1 cellular context compared by ENCODE assay signal in the genomic region with DNA sequence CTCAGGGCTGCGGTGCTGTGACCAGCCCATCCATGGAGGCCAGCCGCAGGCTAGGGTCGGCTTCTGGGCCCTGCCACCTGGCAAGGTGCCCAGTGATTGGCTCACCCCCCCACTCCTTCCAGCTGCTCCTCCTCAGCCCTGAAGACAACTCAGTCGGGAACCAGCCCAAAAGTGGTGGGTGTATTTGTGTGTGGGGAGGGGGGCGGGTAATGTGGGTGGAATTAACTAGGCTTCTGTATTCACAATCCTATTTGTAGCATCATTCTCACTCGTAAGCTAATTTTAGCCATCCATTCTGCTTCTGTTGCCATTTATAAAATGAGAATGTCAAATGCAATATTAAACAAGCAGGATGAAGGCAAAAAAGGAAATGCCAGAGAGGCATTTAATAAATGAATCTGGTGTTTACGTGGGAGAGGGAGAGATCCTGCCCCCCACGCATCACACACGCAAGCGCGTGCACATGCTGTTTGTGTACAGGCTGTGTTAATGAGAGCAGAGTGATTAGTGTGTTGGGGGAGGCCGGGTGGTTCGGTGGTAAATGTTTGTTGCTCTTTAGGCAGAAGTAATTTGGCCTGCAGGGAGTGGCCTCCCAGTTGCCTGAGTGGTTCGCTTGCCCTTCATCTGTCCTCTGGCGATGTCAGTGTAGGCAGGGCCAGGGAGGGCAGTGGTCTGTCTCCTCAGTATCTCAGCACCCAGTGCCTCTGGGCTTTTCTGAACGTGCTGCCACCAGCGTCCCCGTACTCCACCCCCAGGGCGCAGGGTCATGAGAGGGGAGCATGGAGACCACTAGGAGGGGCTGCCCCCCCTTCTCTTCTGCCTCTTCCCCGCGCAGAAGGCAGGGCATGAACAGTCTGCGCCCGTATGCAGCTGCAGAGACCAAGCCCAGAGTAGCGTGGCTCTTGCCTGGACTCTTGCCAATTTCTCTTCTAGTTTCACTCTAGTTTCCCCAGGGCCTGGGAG.
A peak's percentile ranks its signal among the peaks of the same experiment; 100 is the strongest.
TF ChIP-seq lines count a peak whose summit lies in the region.

No MANE protein-coding gene starts in this region.

TF ChIP-seq in GM12878, 131 proteins besides CTCF, POLR2A, EP300 and RAD21:
- TF ChIP-seq MEF2B (IDR thresholded peaks at IDR 0.05; ENCODE audit: partially characterized antibody, poor library complexity, severe bottlenecking): peak; percentile 29
- 0 out of 2 replicates have a peak, but pooled peaks have one; percentile 44 for TF ChIP-seq MXI1 (IDR thresholded peaks at IDR 0.05; ENCODE audit: low read depth, low read length)
- no peak for TF ChIP-seq STAT3 (IDR thresholded peaks at IDR 0.05; ENCODE audit: low read depth, low read length)
- TF ChIP-seq, protein P1, sequence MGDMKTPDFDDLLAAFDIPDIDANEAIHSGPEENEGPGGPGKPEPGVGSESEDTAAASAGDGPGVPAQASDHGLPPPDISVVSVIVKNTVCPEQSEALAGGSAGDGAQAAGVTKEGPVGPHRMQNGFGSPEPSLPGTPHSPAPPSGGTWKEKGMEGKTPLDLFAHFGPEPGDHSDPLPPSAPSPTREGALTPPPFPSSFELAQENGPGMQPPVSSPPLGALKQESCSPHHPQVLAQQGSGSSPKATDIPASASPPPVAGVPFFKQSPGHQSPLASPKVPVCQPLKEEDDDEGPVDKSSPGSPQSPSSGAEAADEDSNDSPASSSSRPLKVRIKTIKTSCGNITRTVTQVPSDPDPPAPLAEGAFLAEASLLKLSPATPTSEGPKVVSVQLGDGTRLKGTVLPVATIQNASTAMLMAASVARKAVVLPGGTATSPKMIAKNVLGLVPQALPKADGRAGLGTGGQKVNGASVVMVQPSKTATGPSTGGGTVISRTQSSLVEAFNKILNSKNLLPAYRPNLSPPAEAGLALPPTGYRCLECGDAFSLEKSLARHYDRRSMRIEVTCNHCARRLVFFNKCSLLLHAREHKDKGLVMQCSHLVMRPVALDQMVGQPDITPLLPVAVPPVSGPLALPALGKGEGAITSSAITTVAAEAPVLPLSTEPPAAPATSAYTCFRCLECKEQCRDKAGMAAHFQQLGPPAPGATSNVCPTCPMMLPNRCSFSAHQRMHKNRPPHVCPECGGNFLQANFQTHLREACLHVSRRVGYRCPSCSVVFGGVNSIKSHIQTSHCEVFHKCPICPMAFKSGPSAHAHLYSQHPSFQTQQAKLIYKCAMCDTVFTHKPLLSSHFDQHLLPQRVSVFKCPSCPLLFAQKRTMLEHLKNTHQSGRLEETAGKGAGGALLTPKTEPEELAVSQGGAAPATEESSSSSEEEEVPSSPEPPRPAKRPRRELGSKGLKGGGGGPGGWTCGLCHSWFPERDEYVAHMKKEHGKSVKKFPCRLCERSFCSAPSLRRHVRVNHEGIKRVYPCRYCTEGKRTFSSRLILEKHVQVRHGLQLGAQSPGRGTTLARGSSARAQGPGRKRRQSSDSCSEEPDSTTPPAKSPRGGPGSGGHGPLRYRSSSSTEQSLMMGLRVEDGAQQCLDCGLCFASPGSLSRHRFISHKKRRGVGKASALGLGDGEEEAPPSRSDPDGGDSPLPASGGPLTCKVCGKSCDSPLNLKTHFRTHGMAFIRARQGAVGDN (IDR thresholded peaks at IDR 0.05): peak; percentile 51
- 0 out of 3 replicates have a peak, but pooled peaks of 1 of the 2 experiments have one; percentile 46 for TF ChIP-seq EGR1 (IDR thresholded peaks at IDR 0.05; ENCODE audit: borderline replicate concordance in 1 of 2, low read depth in 2 of 2, low read length in 2 of 2)
- peak; percentile 49; the same call in 1 of the 2 replicates for TF ChIP-seq TCF12 (IDR thresholded peaks at IDR 0.05; ENCODE audit: low read depth, low read length)
- 0 out of 2 replicates have a peak, but pooled peaks have one; percentile 26 for TF ChIP-seq MTA2 (IDR thresholded peaks at IDR 0.05; ENCODE audit: low read depth)
- peak; percentile 22 to 35; a peak in 1 of 4 replicates for TF ChIP-seq IKZF2 (IDR thresholded peaks at IDR 0.05)
- 0 out of 2 replicates have a peak, but pooled peaks have one; percentile 28 for TF ChIP-seq NBN (IDR thresholded peaks at IDR 0.05)
- peak; percentile 57; the same call in 1 of the 2 replicates for TF ChIP-seq NR2F1 (conservative IDR thresholded peaks at IDR 0.05)
- no peak for TF ChIP-seq CHD2 (IDR thresholded peaks at IDR 0.05; ENCODE audit: borderline replicate concordance, low read depth, low read length)
- peak; percentile 54; the same call in 1 of the 2 replicates for TF ChIP-seq POLR2AphosphoS5 (IDR thresholded peaks at IDR 0.05; ENCODE audit: low read length)
- TF ChIP-seq IKZF1 (conservative IDR thresholded peaks at IDR 0.05): 0 out of 2 replicates have a peak, but pooled peaks have one; percentile 48
- peak; percentile 84 for TF ChIP-seq SMAD1 (IDR thresholded peaks at IDR 0.05; ENCODE audit: low read depth, partially characterized antibody)
- TF ChIP-seq GATAD2B (conservative IDR thresholded peaks at IDR 0.05; ENCODE audit: low read depth): 0 out of 2 replicates have a peak, but pooled peaks have one; percentile 40
- TF ChIP-seq ESRRA (IDR thresholded peaks at IDR 0.05; ENCODE audit: low read length): no peak
- TF ChIP-seq DPF2 (IDR thresholded peaks at IDR 0.05): peak; percentile 30; the same call in 1 of the 2 replicates
- peak; percentile 56; the same call in 1 of the 2 replicates for TF ChIP-seq MEF2A (IDR thresholded peaks at IDR 0.05; ENCODE audit: insufficient read depth, low read depth, low read length)
- TF ChIP-seq BHLHE40 (IDR thresholded peaks at IDR 0.05; ENCODE audit: borderline replicate concordance in 1 of 2, low read depth in 2 of 2, low read length in 1 of 2): peak in 1 of 2 experiments; percentile 57; a peak in 1 of 4 replicates
- TF ChIP-seq, protein P2, sequence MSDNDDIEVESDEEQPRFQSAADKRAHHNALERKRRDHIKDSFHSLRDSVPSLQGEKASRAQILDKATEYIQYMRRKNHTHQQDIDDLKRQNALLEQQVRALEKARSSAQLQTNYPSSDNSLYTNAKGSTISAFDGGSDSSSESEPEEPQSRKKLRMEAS (IDR thresholded peaks at IDR 0.05; ENCODE audit: low read depth, low read length): no peak
